Comparison of ENCODE assay signal across 1 cellular context in the genomic region with DNA sequence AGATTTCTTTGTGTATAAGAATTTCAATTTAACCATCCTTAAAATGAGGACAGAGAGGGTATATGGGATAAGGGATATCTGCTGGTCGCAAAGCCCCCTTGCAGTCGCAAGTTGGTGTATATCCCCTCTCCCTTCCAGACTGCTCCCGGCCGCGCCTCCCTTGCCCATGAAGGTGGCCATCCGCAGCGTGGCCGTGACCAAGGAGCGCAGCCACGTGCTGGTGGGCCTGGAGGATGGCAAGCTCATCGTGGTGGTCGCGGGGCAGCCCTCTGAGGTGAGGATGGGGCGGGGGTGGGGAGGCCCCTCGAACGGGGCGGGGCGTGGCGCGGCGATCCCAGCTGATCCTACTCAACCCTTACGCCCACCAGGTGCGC.
TF ChIP-seq lines count a peak whose summit lies in the region.

No MANE protein-coding gene starts in this region.

TF ChIP-seq in H1, 55 proteins besides CTCF, POLR2A, EP300 and RAD21:
- peak; percentile 75 for TF ChIP-seq MAX (IDR thresholded peaks at IDR 0.05)
- TF ChIP-seq PHF8 (conservative IDR thresholded peaks at IDR 0.05; ENCODE audit: low read depth, low read length) = no peak
- TF ChIP-seq KDM5A (IDR thresholded peaks at IDR 0.05; ENCODE audit: low read length) = no peak
TF ChIP-seq in H1: peak in this region for 1.
